In the genomic region with DNA sequence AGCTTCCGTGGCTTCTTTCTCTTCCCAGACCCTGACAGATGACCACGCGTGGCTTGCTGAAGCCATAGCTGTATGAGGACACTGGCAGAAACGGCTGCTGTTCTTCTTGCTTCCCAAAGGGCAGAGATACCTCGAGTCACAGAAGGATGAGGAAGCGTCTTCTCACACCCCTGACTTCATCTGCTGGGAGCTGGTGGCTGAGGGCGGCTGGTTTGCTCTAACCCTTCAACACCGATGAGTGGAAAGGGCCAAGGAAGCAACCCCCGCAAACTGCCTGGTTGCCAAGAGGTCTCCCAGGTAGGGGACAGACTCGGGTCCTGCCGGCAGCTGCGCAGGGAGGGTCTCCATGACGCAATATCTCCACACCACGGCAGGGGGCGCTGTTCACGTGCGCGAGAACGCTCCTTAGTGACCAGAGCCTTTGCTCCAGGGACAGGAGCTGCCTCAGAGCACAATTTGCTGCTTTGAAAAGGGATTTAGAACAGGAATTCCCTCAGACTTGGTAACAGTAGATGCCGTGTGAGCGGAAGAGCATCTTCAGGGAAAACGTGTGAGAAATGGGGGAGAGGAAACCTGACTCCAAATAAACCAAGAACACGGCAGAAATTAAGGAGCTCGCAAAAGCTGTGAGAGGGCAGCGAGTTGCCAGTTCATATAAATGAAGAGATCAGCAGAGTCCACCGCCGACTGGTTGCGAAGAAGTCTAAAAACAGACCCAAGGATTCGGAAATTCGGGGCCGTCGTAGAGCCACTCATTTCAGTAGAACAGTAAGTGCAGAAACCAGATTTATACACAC, we compare ENCODE assay signal across 8 cellular contexts.
DNase-seq lines count a peak whose midpoint lies in the region; ATAC-seq, FAIRE-seq and TF ChIP-seq lines count a peak whose summit lies in the region.

No MANE protein-coding gene starts in this region.

- no peaks in the 10 kb centered on the region for H3F3A ChIP-seq in PC-3 (ENCODE audit: low read length, unreplicated experiment)

- H3K27ac ChIP-seq in PC-3 (ENCODE audit: low read length) (no peak overlapping the region), fibroblast of lung (ENCODE audit: insufficient read depth, low read length) (no peak overlapping the region)

- peaks cover 36% of the 10 kb centered on the region for H3K4me1 Mint-ChIP-seq in nephron progenitor cell
- H3K4me1 Mint-ChIP-seq in stimulated activated naive B cell treated with anti-CD40 and anti-IgM and Interleukin-4, amounts not matched to agents 10 μg/mL and 1 μg/mL and 100 μg/mL, for 72 hours: peaks cover 7 to 9% of the 10 kb centered on the region in 2 donors

- peak overlapping the region; percentile 39 for H3K4me3 Mint-ChIP-seq in nephron progenitor cell
- H3K4me3 Mint-ChIP-seq in stimulated activated naive B cell treated with anti-CD40 and anti-IgM and Interleukin-4, amounts not matched to agents 10 μg/mL and 1 μg/mL and 100 μg/mL, for 72 hours: no peak overlapping the region

- FAIRE-seq in HTR-8/SVneo (lab: Jason Lieb, UNC): no peak

- peak overlapping the region; percentile 37 for H3K27ac Mint-ChIP-seq in nephron progenitor cell
- H3K27ac Mint-ChIP-seq in stimulated activated naive B cell treated with anti-CD40 and anti-IgM and Interleukin-4, amounts not matched to agents 10 μg/mL and 1 μg/mL and 100 μg/mL, for 72 hours: no peak overlapping the region

- POLR2A ChIA-PET in PC-3 (lab: Charles Lee; ENCODE audit: unreplicated experiment): no interaction called here

- ATAC-seq in PC-3: peak; percentile 95
- ATAC-seq in stimulated activated naive B cell treated with anti-CD40 and anti-IgM and Interleukin-4, amounts not matched to agents 10 μg/mL and 1 μg/mL and 100 μg/mL, for 72 hours (replicated peaks): peak; percentile 82 to 85

- peaks cover 13% of the 10 kb centered on the region; the same call in 1 of the 2 replicates for H3K4me1 ChIP-seq in PC-3 (ENCODE audit: insufficient read depth, low read length)
- no peaks in the 10 kb centered on the region for H3K4me1 ChIP-seq in fibroblast of lung (ENCODE audit: control insufficient read depth, extremely low read depth, insufficient read depth, low read length)

- peaks cover 38% of the 10 kb centered on the region for H3K27me3 Mint-ChIP-seq in nephron progenitor cell (ENCODE audit: low read depth, poor library complexity)
- H3K27me3 Mint-ChIP-seq in stimulated activated naive B cell treated with anti-CD40 and anti-IgM and Interleukin-4, amounts not matched to agents 10 μg/mL and 1 μg/mL and 100 μg/mL, for 72 hours: peaks cover 46 to 67% of the 10 kb centered on the region in 2 donors

- H3K79me2 ChIP-seq in PC-3 (ENCODE audit: low read length): no peaks in the 10 kb centered on the region
- H3K79me2 ChIP-seq in fibroblast of lung (ENCODE audit: control insufficient read depth, insufficient read depth, low read length): no peaks in the 10 kb centered on the region

- no TSS peak for BruUV-seq in PC-3 (replicated peaks; lab: Mats Ljungman, UMichigan)

- no peaks in the 10 kb centered on the region for H3K9me2 ChIP-seq in PC-3 (replicated peaks; ENCODE audit: low read length)

- H3K4me3 ChIP-seq in PC-3 (ENCODE audit: low read length): peak overlapping the region; percentile 39
- no peak overlapping the region for H3K4me3 ChIP-seq in fibroblast of lung (replicated peaks in 1 of 4; ENCODE audit: control extremely low read depth in 1 of 4, insufficient read depth in 1 of 4, low read depth in 3 of 4, low read length in 4 of 4)

- H3K36me3 ChIP-seq in PC-3 (ENCODE audit: low read depth, low read length): no peaks in the 10 kb centered on the region
- H3K36me3 ChIP-seq in fibroblast of lung (ENCODE audit: control insufficient read depth, insufficient read depth, low read length): no peaks in the 10 kb centered on the region

- no peaks in the 10 kb centered on the region for H4K20me1 ChIP-seq in PC-3 (ENCODE audit: low read length)
- H4K20me1 ChIP-seq in fibroblast of lung (ENCODE audit: control insufficient read depth, extremely low read depth, insufficient read depth, low read length): no peaks in the 10 kb centered on the region

- H3K9ac ChIP-seq in PC-3 (ENCODE audit: low read length) (no peak overlapping the region), fibroblast of lung (ENCODE audit: insufficient read depth, low read length) (no peak overlapping the region)

- H3K4me2 ChIP-seq in PC-3 (ENCODE audit: low read length) (peak overlapping the region; percentile 66), fibroblast of lung (ENCODE audit: extremely low read depth, insufficient read depth, low read length) (no peak overlapping the region)

- H3K9me3 ChIP-seq in PC-3 (ENCODE audit: low read length): no peaks in the 10 kb centered on the region
- no peaks in the 10 kb centered on the region for H3K9me3 ChIP-seq in fibroblast of lung (ENCODE audit: control insufficient read depth, insufficient read depth, low read depth, low read length)

- TF ChIP-seq CTCF in PC-3 (conservative IDR thresholded peaks at IDR 0.05; ENCODE audit: low read depth, low read length) (peak; percentile 88), fibroblast of lung (conservative IDR thresholded peaks at IDR 0.05 in 1 of 2, IDR thresholded peaks at IDR 0.05 in 1 of 2; ENCODE audit: low read depth in 1 of 2, low read length in 2 of 2) (peak; percentile 86 to 90), nephron progenitor cell (IDR thresholded peaks at IDR 0.05) (peak; percentile 97)

- CTCF ChIA-PET in PC-3 (lab: Charles Lee): interaction anchor here (0.6 to 1.1 kb wide), 6 partner anchors 27 to 698 kb away, joined by 3 to 12 read pairs (median 3); no protein-coding TSS in a partner anchor

- H2AFZ ChIP-seq in PC-3 (ENCODE audit: low read length): peak overlapping the region; percentile 66
- no peak overlapping the region for H2AFZ ChIP-seq in fibroblast of lung (ENCODE audit: low read length)

- H3K27me3 ChIP-seq in PC-3 (ENCODE audit: low read length): peaks cover 6% of the 10 kb centered on the region; the same call in 1 of the 2 replicates
- H3K27me3 ChIP-seq in fibroblast of lung (ENCODE audit: control insufficient read depth, insufficient read depth, low read length): no peaks in the 10 kb centered on the region

- intact Hi-C loops in PC-3 (cut with micrococcal nuclease): loop anchor here (1.0 to 5.0 kb wide), 2 partner anchors 462 to 686 kb away; no protein-coding TSS in a partner anchor

- H3K9me3 Mint-ChIP-seq in nephron progenitor cell: peaks cover 29% of the 10 kb centered on the region
- no peaks in the 10 kb centered on the region for H3K9me3 Mint-ChIP-seq in stimulated activated naive B cell treated with anti-CD40 and anti-IgM and Interleukin-4, amounts not matched to agents 10 μg/mL and 1 μg/mL and 100 μg/mL, for 72 hours

- DNase-seq in NCI-H510A treated with DMSO at 0.1 percent for 48 hours (lab: John Stamatoyannopoulos, UW) (peak; percentile 63), NCI-H510A (lab: John Stamatoyannopoulos, UW) (no peak), HTR-8/SVneo (ENCODE audit: insufficient read length, low spot score) (peak; percentile 65), PC-3 (peak; percentile 71), activated T-helper 1 cell treated with Interleukin-2 at 50 U/mL for 16 hours (ENCODE audit: low read depth) (peak; percentile 51), fibroblast of lung (ENCODE audit: low read depth in 2 of 2) (peak; percentile 34 to 62), nephron progenitor cell (peak; percentile 95)
- peak; percentile 43 for DNase-seq in stimulated activated naive B cell treated with anti-CD40 and anti-IgM and Interleukin-4, amounts not matched to agents 10 μg/mL and 1 μg/mL and 100 μg/mL, for 72 hours

- H3K36me3 Mint-ChIP-seq in nephron progenitor cell (ENCODE audit: low read depth): peaks cover 8% of the 10 kb centered on the region
- peaks cover 0 to 4% of the 10 kb centered on the region in 2 donors for H3K36me3 Mint-ChIP-seq in stimulated activated naive B cell treated with anti-CD40 and anti-IgM and Interleukin-4, amounts not matched to agents 10 μg/mL and 1 μg/mL and 100 μg/mL, for 72 hours
